In the genomic region with DNA sequence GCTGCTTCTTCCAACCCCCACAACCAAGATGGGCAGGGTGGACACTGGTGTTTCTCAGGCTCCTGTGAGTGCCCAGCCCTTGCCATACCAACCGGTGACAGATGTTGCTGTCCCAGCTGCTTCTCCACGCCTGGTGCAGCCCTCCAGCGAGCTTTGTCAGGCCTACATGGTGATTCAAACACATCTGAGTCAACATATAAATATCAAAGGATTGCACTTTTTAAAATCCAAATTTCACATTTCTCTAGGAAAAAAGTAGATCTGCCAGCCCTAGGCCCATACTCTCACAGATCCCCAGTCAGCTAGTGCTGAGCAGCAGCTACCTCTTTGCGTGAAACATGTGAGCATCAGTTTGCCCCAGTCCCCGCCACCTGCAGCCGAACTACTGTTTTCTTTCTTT, we compare ENCODE assay signal across 15 cellular contexts.
"Had no signal": no experiment of that assay in that cellular context is flagged by ENCODE, and none has a peak within 500 bp of the region (broad histone marks: within the 10 kb centered on the region; RNA-seq: fewer than 3 reads in every experiment).

No MANE protein-coding gene starts in this region.

- H3K27me3 ChIP-seq: ascending aorta, tibial artery had no signal

- H3K4me1 Mint-ChIP-seq: activated CD4-positive, alpha-beta T cell treated with anti-CD3 and anti-CD28 coated beads for 36 hours had no signal

- FAIRE-seq: colon, endothelial cell of umbilical vein had no signal

- H3K27ac Mint-ChIP-seq: activated CD8-positive, alpha-beta T cell treated with anti-CD3 and anti-CD28 coated beads for 36 hours; activated naive CD8-positive, alpha-beta T cell treated with anti-CD3 and anti-CD28 coated beads, Interleukin-2, amount 10 ng/mL, durations not matched to agents 7 days and 5 days; activated T-cell treated with anti-CD3 and anti-CD28 coated beads, Interleukin-2, amount 50 U/mL, for 72 hours had no signal

- H3K27me3 Mint-ChIP-seq: activated CD4-positive, alpha-beta T cell treated with anti-CD3 and anti-CD28 coated beads for 36 hours; activated CD8-positive, alpha-beta T cell treated with anti-CD3 and anti-CD28 coated beads for 36 hours; activated naive CD8-positive, alpha-beta T cell treated with anti-CD3 and anti-CD28 coated beads, Interleukin-2, amount 10 ng/mL, durations not matched to agents 7 days and 5 days had no signal

- H3K4me1 ChIP-seq: ascending aorta, tibial artery had no signal

- ATAC-seq: activated CD4-positive, alpha-beta T cell treated with anti-CD3 and anti-CD28 coated beads for 36 hours; activated CD8-positive, alpha-beta T cell treated with anti-CD3 and anti-CD28 coated beads for 36 hours; activated T-cell treated with anti-CD3 and anti-CD28 coated beads, Interleukin-2, amount 50 U/mL, for 72 hours had no signal

- DNase-seq: activated CD4-positive, alpha-beta T cell treated with anti-CD3 and anti-CD28 coated beads for 36 hours; activated CD8-positive, alpha-beta memory T cell treated with anti-CD3 and anti-CD28 coated beads, Interleukin-2, amount 50 U/mL, for 4 hours; activated CD8-positive, alpha-beta T cell treated with anti-CD3 and anti-CD28 coated beads for 36 hours; activated naive CD8-positive, alpha-beta T cell treated with anti-CD3 and anti-CD28 coated beads, Interleukin-2, amount 10 ng/mL, durations not matched to agents 7 days and 5 days; activated T-cell treated with anti-CD3 and anti-CD28 coated beads, Interleukin-2, amount 50 U/mL, for 72 hours; hippocampal formation; kidney glomerular epithelial cell; T1000; tibial artery had no signal

- H3K27ac ChIP-seq: ascending aorta, skin epidermis, tibial artery, VCaP had no signal

- H3K9me3 ChIP-seq: ascending aorta, tibial artery had no signal

- H3K36me3 Mint-ChIP-seq: activated naive CD8-positive, alpha-beta T cell treated with anti-CD3 and anti-CD28 coated beads, Interleukin-2, amount 10 ng/mL, durations not matched to agents 7 days and 5 days had no signal

- H3K9me3 Mint-ChIP-seq: activated CD8-positive, alpha-beta T cell treated with anti-CD3 and anti-CD28 coated beads for 36 hours; activated naive CD8-positive, alpha-beta T cell treated with anti-CD3 and anti-CD28 coated beads, Interleukin-2, amount 10 ng/mL, durations not matched to agents 7 days and 5 days; activated T-cell treated with anti-CD3 and anti-CD28 coated beads, Interleukin-2, amount 50 U/mL, for 72 hours; neural crest cell had no signal

- H3K36me3 ChIP-seq: ascending aorta, tibial artery had no signal

- H3K4me3 ChIP-seq: ascending aorta, skin epidermis, tibial artery had no signal

- H3K4me3 Mint-ChIP-seq: activated CD4-positive, alpha-beta T cell treated with anti-CD3 and anti-CD28 coated beads for 36 hours; activated CD8-positive, alpha-beta T cell treated with anti-CD3 and anti-CD28 coated beads for 36 hours; activated naive CD8-positive, alpha-beta T cell treated with anti-CD3 and anti-CD28 coated beads, Interleukin-2, amount 10 ng/mL, durations not matched to agents 7 days and 5 days; activated T-cell treated with anti-CD3 and anti-CD28 coated beads, Interleukin-2, amount 50 U/mL, for 72 hours; neural crest cell had no signal
